Comparison of ENCODE assay signal across 10 cellular contexts in the genomic region with DNA sequence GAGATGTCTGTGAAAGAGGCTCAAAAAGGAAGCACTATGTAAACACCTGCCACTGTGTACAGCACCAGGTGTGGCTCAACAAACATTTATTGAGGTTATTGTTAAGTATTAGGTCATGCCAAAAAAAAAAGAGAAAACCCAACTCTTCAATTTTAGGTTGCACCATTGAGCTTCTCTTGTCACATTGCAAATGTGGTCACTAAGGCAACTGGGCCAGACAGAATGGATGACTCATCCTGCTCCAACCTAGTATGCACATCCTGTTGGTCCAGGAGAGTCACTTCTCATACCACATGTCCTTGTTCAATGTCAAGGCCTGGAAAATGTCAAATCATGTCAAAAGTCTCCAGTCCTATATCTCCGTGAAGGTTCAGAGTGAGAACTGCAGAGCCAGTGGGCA. TPM values are rescaled to one million over a fixed set of nuclear protein-coding genes. Genes with fewer than 3 reads are reported as not detected.
A peak's percentile ranks its signal among the peaks of the same experiment; 100 is the strongest.
DNase-seq lines count a peak whose midpoint lies in the region; ATAC-seq and TF ChIP-seq lines count a peak whose summit lies in the region.
"Had no signal": no experiment of that assay in that cellular context is flagged by ENCODE, and none has a peak within 500 bp of the region (broad histone marks: within the 10 kb centered on the region; RNA-seq: fewer than 3 reads in every experiment).

No MANE protein-coding gene starts in this region.

- H3K36me3 ChIP-seq in effector memory CD4-positive, alpha-beta T cell (ENCODE audit: control insufficient read depth, insufficient read depth, low read length) = no peaks in the 10 kb centered on the region
- H3K36me3 ChIP-seq: neutrophil had no signal

- H3K27me3 ChIP-seq in effector memory CD4-positive, alpha-beta T cell (replicated peaks; ENCODE audit: control insufficient read depth, insufficient read depth, low read length, poor library complexity, severe bottlenecking) = no peaks in the 10 kb centered on the region

- peak; percentile 77 for DNase-seq in GM12864 (ENCODE audit: low read depth)
- DNase-seq in LNCaP clone FGC (ENCODE audit: low read depth) = peak; percentile 42
- DNase-seq in SW 1271 (lab: John Stamatoyannopoulos, UW) = peak; percentile 77 to 93
- peak; percentile 32 to 59 (median 46) for DNase-seq in effector memory CD4-positive, alpha-beta T cell
- DNase-seq in stimulated activated effector memory CD8-positive, alpha-beta T cell treated with anti-CD3 and anti-CD28 coated beads, Interleukin-12 subunit alpha, Interleukin-12 subunit beta, amount 100 ng/mL, for 72 hours (ENCODE audit: low spot score in 2 of 2) = peak in 1 of 2 donors; percentile 66
- no peak for DNase-seq in coronary artery (ENCODE audit: low spot score)
- no peak for DNase-seq in cerebellum (ENCODE audit: low spot score)

- peaks cover 23% of the 10 kb centered on the region for H3K4me1 Mint-ChIP-seq in stimulated activated effector memory CD8-positive, alpha-beta T cell treated with anti-CD3 and anti-CD28 coated beads, Interleukin-12 subunit alpha, Interleukin-12 subunit beta, amount 100 ng/mL, for 72 hours

- peak; percentile 75 for ATAC-seq in GM21723 (IDR thresholded peaks at IDR 0.05; ENCODE audit: unreplicated experiment)
- ATAC-seq in stimulated activated effector memory CD8-positive, alpha-beta T cell treated with anti-CD3 and anti-CD28 coated beads, Interleukin-12 subunit alpha, Interleukin-12 subunit beta, amount 100 ng/mL, for 72 hours = peak; percentile 100

- no peak overlapping the region for H3K27ac Mint-ChIP-seq in stimulated activated effector memory CD8-positive, alpha-beta T cell treated with anti-CD3 and anti-CD28 coated beads, Interleukin-12 subunit alpha, Interleukin-12 subunit beta, amount 100 ng/mL, for 72 hours

- H3K4me1 ChIP-seq in effector memory CD4-positive, alpha-beta T cell (ENCODE audit: control insufficient read depth, insufficient read depth, low read length, poor library complexity, severe bottlenecking) = peaks cover 3% of the 10 kb centered on the region

- H3K9me3 Mint-ChIP-seq in stimulated activated effector memory CD8-positive, alpha-beta T cell treated with anti-CD3 and anti-CD28 coated beads, Interleukin-12 subunit alpha, Interleukin-12 subunit beta, amount 100 ng/mL, for 72 hours = no peaks in the 10 kb centered on the region

- H3K36me3 Mint-ChIP-seq in stimulated activated effector memory CD8-positive, alpha-beta T cell treated with anti-CD3 and anti-CD28 coated beads, Interleukin-12 subunit alpha, Interleukin-12 subunit beta, amount 100 ng/mL, for 72 hours = no peaks in the 10 kb centered on the region

- H3K27ac ChIP-seq in effector memory CD4-positive, alpha-beta T cell (ENCODE audit: insufficient read depth, low read length, poor library complexity, severe bottlenecking) = no peak overlapping the region
- H3K27ac ChIP-seq in coronary artery = no peak overlapping the region
- H3K27ac ChIP-seq: neutrophil had no signal

- TF ChIP-seq CTCF in GM12864 (IDR thresholded peaks at IDR 0.05; ENCODE audit: low read depth, low read length, missing control alignments) (no peak), LNCaP clone FGC (IDR thresholded peaks at IDR 0.05; ENCODE audit: control insufficient read depth, extremely low read depth, insufficient read depth) (no peak), coronary artery (IDR thresholded peaks at IDR 0.05) (no peak)

- no peak overlapping the region for H3K4me3 ChIP-seq in GM12864 (ENCODE audit: low read depth, low read length)
- H3K4me3 ChIP-seq in LNCaP clone FGC (ENCODE audit: low read depth, low read length) = no peak overlapping the region
- H3K4me3 ChIP-seq in effector memory CD4-positive, alpha-beta T cell (ENCODE audit: insufficient read depth, low read depth, low read length, poor library complexity, severe bottlenecking) = no peak overlapping the region
- no peak overlapping the region for H3K4me3 ChIP-seq in coronary artery

- no peaks in the 10 kb centered on the region for H3K9me3 ChIP-seq in effector memory CD4-positive, alpha-beta T cell (ENCODE audit: control insufficient read depth, low read length)
- H3K9me3 ChIP-seq: neutrophil had no signal

- H3K4me3 Mint-ChIP-seq in stimulated activated effector memory CD8-positive, alpha-beta T cell treated with anti-CD3 and anti-CD28 coated beads, Interleukin-12 subunit alpha, Interleukin-12 subunit beta, amount 100 ng/mL, for 72 hours = no peak overlapping the region

RNA-seq across cellular contexts. Expression of gene HOXB1, which starts 25.0 kb away (rescaled TPM):
- not detected for total RNA-seq in cerebellum
- total RNA-seq: T-helper 2 cell treated with Interferon-gamma antibody and Interleukin-4, amounts not matched to agents 100 ng/mL and 5 ng/mL, for 36 hours had no signal

RNA-seq across cellular contexts. Expression of gene HOXB2, which starts 39.1 kb away (rescaled TPM):
- not detected for total RNA-seq in cerebellum

Comparison
In these comparisons a context has a peak if more than half of its experiments do, and no peak if none do; other contexts are left out.
1. DNase-seq: peak in GM12864 (single experiment), LNCaP clone FGC (single experiment), SW 1271 (2 of 2) and effector memory CD4-positive, alpha-beta T cell (3 of 3); none in coronary artery (single experiment) and cerebellum (single experiment).